In genomic region chr9:85258823-85259370, GRCh38 we compare ENCODE assay signal across 8 cellular contexts.
DNase-seq lines count a peak whose midpoint lies in the region; ATAC-seq and TF ChIP-seq lines count a peak whose summit lies in the region.

No MANE protein-coding gene starts in this region.

- ATAC-seq in HG02763 (IDR thresholded peaks at IDR 0.05; ENCODE audit: unreplicated experiment) (peak; percentile 47), HG03571 (IDR thresholded peaks at IDR 0.05; ENCODE audit: unreplicated experiment) (no peak)

- TF ChIP-seq POLR2A in breast epithelium (IDR thresholded peaks at IDR 0.05): no peak

- H3K9me3 ChIP-seq in breast epithelium: no peaks in the 10 kb centered on the region
- H3K9me3 ChIP-seq in tibial artery: no peaks in the 10 kb centered on the region

- H3K4me1 ChIP-seq in breast epithelium: no peaks in the 10 kb centered on the region
- peaks cover 0 to 3% (median 0%) of the 10 kb centered on the region in 4 donors for H3K4me1 ChIP-seq in tibial artery

- DNase-seq in stimulated activated CD4-positive, alpha-beta T cell treated with anti-CD3 and anti-CD28 coated beads, Interleukin-15, amount 100 ng/mL, for 48 hours (ENCODE audit: low read depth in 2 of 2): peak; percentile 2 to 5
- no peak for DNase-seq in stimulated activated CD4-positive, alpha-beta T cell treated with anti-CD3 and anti-CD28 coated beads, Interleukin-12 subunit alpha, Interleukin-12 subunit beta, amount 100 ng/mL, for 4 hours
- DNase-seq in NCI-H345 treated with DMSO at 0.1 percent for 48 hours (lab: John Stamatoyannopoulos, UW; ENCODE audit: unreplicated experiment) (peak; percentile 47), breast epithelium (ENCODE audit: low spot score in 2 of 2) (peak; percentile 48 to 55), islet precursor cell (peak; percentile 92), tibial artery (peak; percentile 45 to 78)

- H3K27ac ChIP-seq in breast epithelium (no peak overlapping the region), tibial artery (no peak overlapping the region)

- H3K36me3 ChIP-seq in breast epithelium (no peaks in the 10 kb centered on the region), tibial artery (no peaks in the 10 kb centered on the region)

- H3K4me3 ChIP-seq in breast epithelium (peak overlapping the region in 1 of 3 donors; percentile 32), tibial artery (no peak overlapping the region)

- TF ChIP-seq CTCF in breast epithelium (IDR thresholded peaks at IDR 0.05) (peak; percentile 12 to 67 (median 66)), tibial artery (IDR thresholded peaks at IDR 0.05) (peak; percentile 76 to 78)

- intact Hi-C loops in breast epithelium (cut with DNase I; ENCODE audit: low total_unique reads) (no loop called here), tibial artery (cut with DNase I; ENCODE audit: low total_unique reads) (loop anchor here (5.0 to 10.0 kb wide), 2 partner anchors 307 to 864 kb away; no protein-coding TSS in a partner anchor)

- no peaks in the 10 kb centered on the region for H3K27me3 ChIP-seq in breast epithelium
- H3K27me3 ChIP-seq in tibial artery: no peaks in the 10 kb centered on the region
